Comparison of ENCODE assay signal across 27 cellular contexts in genomic region chr3:156434921-156435320, GRCh38.
"Had no signal": no experiment of that assay in that cellular context is flagged by ENCODE, and none has a peak within 500 bp of the region (broad histone marks: within the 10 kb centered on the region; RNA-seq: fewer than 3 reads in every experiment).

No MANE protein-coding gene starts in this region.

- H3K4me3 Mint-ChIP-seq: mesothelial cell of epicardium; naive B cell; natural killer cell; stimulated activated naive B cell treated with anti-CD40 and anti-IgM and Interleukin-4, amounts not matched to agents 10 μg/mL and 1 μg/mL and 100 μg/mL, for 72 hours had no signal

- H2AFZ ChIP-seq: hepatocyte had no signal

- H3K9me3 Mint-ChIP-seq: natural killer cell; stimulated activated naive B cell treated with anti-CD40 and anti-IgM and Interleukin-4, amounts not matched to agents 10 μg/mL and 1 μg/mL and 100 μg/mL, for 72 hours had no signal

- H3K9me3 ChIP-seq: left lung, lower lobe of right lung, pancreas, prostate gland, stomach, testis, thyroid gland, transverse colon, upper lobe of left lung had no signal

- H3K36me3 Mint-ChIP-seq: mesothelial cell of epicardium; naive B cell; natural killer cell; stimulated activated naive B cell treated with anti-CD40 and anti-IgM and Interleukin-4, amounts not matched to agents 10 μg/mL and 1 μg/mL and 100 μg/mL, for 72 hours had no signal

- H3K27me3 ChIP-seq: hepatocyte, left lung, pancreas, stomach, testis, thyroid gland, transverse colon, upper lobe of left lung had no signal

- DNase-seq: kidney; left colon; left lung; lower lobe of right lung; mesendoderm; naive B cell; natural killer cell; pancreas; posterior cingulate gyrus; retina; right cardiac atrium; stimulated activated CD4-positive, alpha-beta T cell treated with anti-CD3 and anti-CD28 coated beads, Interleukin-12 subunit alpha, Interleukin-12 subunit beta, amount 100 ng/mL, for 4 hours; stimulated activated CD4-positive, alpha-beta T cell treated with anti-CD3 and anti-CD28 coated beads, Interleukin-15, amount 100 ng/mL, for 24 hours; stimulated activated CD4-positive, alpha-beta T cell treated with anti-CD3 and anti-CD28 coated beads, Interleukin-2, amount 100 ng/mL, for 24 hours; stimulated activated CD4-positive, alpha-beta T cell treated with anti-CD3 and anti-CD28 coated beads, Interleukin-4, amount 100 ng/mL, for 1 hour; stimulated activated naive B cell treated with anti-CD40 and anti-IgM and Interleukin-4, amounts not matched to agents 10 μg/mL and 1 μg/mL and 100 μg/mL, for 72 hours; stimulated activated naive CD8-positive, alpha-beta T cell treated with anti-CD3 and anti-CD28 coated beads, Interleukin-15, Interleukin-2, amounts not matched to agents 100 U/mL and 50 U/mL, for 24 hours; stomach; testis; thyroid gland; transverse colon; upper lobe of left lung had no signal

- H3K27ac Mint-ChIP-seq: mesothelial cell of epicardium; naive B cell; natural killer cell; stimulated activated naive B cell treated with anti-CD40 and anti-IgM and Interleukin-4, amounts not matched to agents 10 μg/mL and 1 μg/mL and 100 μg/mL, for 72 hours had no signal

- H3K4me3 ChIP-seq: hepatocyte, left lung, lower lobe of right lung, pancreas, prostate gland, skin epidermis, stomach, testis, thyroid gland, transverse colon, upper lobe of left lung had no signal

- H3K36me3 ChIP-seq: left lung, lower lobe of right lung, pancreas, prostate gland, stomach, thyroid gland, transverse colon, upper lobe of left lung had no signal

- ATAC-seq: left colon; left lung; lower lobe of right lung; natural killer cell; pancreas; right cardiac atrium; sciatic nerve; stimulated activated naive B cell treated with anti-CD40 and anti-IgM and Interleukin-4, amounts not matched to agents 10 μg/mL and 1 μg/mL and 100 μg/mL, for 72 hours; stimulated activated naive CD8-positive, alpha-beta T cell treated with anti-CD3 and anti-CD28 coated beads, Interleukin-15, Interleukin-2, amounts not matched to agents 100 U/mL and 50 U/mL, for 24 hours had no signal

- H3K4me1 Mint-ChIP-seq: naive B cell; natural killer cell; stimulated activated naive B cell treated with anti-CD40 and anti-IgM and Interleukin-4, amounts not matched to agents 10 μg/mL and 1 μg/mL and 100 μg/mL, for 72 hours had no signal

- H3K79me2 ChIP-seq: hepatocyte had no signal

- H3K4me2 ChIP-seq: hepatocyte had no signal

- H3K4me1 ChIP-seq: left lung, lower lobe of right lung, pancreas, prostate gland, stomach, testis, transverse colon, upper lobe of left lung had no signal

- H3K27ac ChIP-seq: hepatocyte, left lung, lower lobe of right lung, pancreas, prostate gland, stomach, testis, thyroid gland, transverse colon, upper lobe of left lung had no signal
